8 cellular contexts compared by ENCODE assay signal in the genomic region with DNA sequence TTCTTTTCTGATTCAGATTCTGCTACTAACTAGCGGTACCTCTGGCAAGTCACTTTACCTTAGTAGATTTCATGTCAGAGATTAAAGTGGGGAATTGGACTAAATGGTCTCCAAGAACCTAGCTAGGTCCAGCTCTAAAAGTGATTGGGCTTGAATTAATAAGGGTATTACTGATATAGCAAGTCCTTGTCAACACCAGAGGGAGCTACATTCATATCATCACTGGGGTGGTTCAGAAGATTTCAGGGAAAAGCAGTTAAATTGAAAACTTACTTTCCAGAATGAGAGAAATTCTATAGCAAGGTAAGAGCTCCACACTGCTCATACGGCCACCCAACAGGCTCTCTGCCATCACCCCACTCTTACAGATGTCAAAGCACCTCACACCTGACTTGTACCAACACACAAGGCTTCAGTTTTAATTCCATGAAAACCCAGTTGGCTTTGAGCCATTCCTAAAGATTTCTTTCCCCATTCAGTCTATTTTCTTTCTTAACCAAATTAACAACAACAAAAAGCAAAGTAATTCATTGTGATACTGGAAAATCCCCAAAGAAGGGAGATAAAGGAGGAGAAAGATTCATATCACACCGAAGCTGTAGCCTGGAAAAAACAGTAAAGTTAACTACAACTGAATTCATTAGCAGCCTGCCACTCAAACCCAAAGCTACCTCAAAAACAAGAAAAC. TPM values are rescaled to one million over a fixed set of nuclear protein-coding genes. Genes with fewer than 3 reads are reported as not detected.
DNase-seq lines count a peak whose midpoint lies in the region; ATAC-seq and TF ChIP-seq lines count a peak whose summit lies in the region.

No MANE protein-coding gene starts in this region.

- no peak overlapping the region for H3K4me3 Mint-ChIP-seq in stimulated activated memory B cell treated with anti-CD40 and anti-IgM and Interleukin-4, amounts not matched to agents 10 μg/mL and 1 μg/mL and 100 μg/mL, for 72 hours

- no peak overlapping the region for H3K27ac Mint-ChIP-seq in stimulated activated memory B cell treated with anti-CD40 and anti-IgM and Interleukin-4, amounts not matched to agents 10 μg/mL and 1 μg/mL and 100 μg/mL, for 72 hours

- H3K4me3 ChIP-seq in heart left ventricle (no peak overlapping the region), Panc1 (ENCODE audit: low read depth in 2 of 2, low read length in 2 of 2) (no peak overlapping the region), fibroblast of pulmonary artery (replicated peaks; ENCODE audit: low read depth, low read length) (no peak overlapping the region)

- H3K4me1 Mint-ChIP-seq in stimulated activated memory B cell treated with anti-CD40 and anti-IgM and Interleukin-4, amounts not matched to agents 10 μg/mL and 1 μg/mL and 100 μg/mL, for 72 hours = peaks cover 7% of the 10 kb centered on the region

- no TSS peak for BruUV-seq in Panc1 (replicated peaks; lab: Mats Ljungman, UMichigan)

- no peak for DNase-seq in heart left ventricle
- no peak for DNase-seq in cardiac septum (ENCODE audit: low spot score)
- no peak for DNase-seq in Panc1 (ENCODE audit: low read depth, low spot score)
- DNase-seq in fibroblast of pulmonary artery (ENCODE audit: low read depth) = peak; percentile 85
- peak; percentile 29 for DNase-seq in smooth muscle cell of the brain vasculature (ENCODE audit: low read depth, low spot score)
- DNase-seq in stimulated activated CD8-positive, alpha-beta memory T cell treated with anti-CD3 and anti-CD28 coated beads, Interleukin-4, amount 100 ng/mL, for 48 hours = no peak

- peaks cover 49% of the 10 kb centered on the region for H3K36me3 Mint-ChIP-seq in stimulated activated memory B cell treated with anti-CD40 and anti-IgM and Interleukin-4, amounts not matched to agents 10 μg/mL and 1 μg/mL and 100 μg/mL, for 72 hours

- no peaks in the 10 kb centered on the region for H3K27me3 ChIP-seq in heart left ventricle
- no peaks in the 10 kb centered on the region for H3K27me3 ChIP-seq in Panc1 (ENCODE audit: control insufficient read depth, insufficient read depth, low read length)

- POLR2A ChIA-PET in Panc1 (lab: Charles Lee) = no interaction called here

- TF ChIP-seq CTCF in heart left ventricle (IDR thresholded peaks at IDR 0.05) = peak in 10 of 12 donors; percentile 16 to 56 (median 34)
- peak; percentile 66 for TF ChIP-seq CTCF in Panc1 (IDR thresholded peaks at IDR 0.05)
- peak; percentile 62 for TF ChIP-seq CTCF in fibroblast of pulmonary artery (IDR thresholded peaks at IDR 0.05; ENCODE audit: low read length, missing control alignments)

- H3K9me3 Mint-ChIP-seq in stimulated activated memory B cell treated with anti-CD40 and anti-IgM and Interleukin-4, amounts not matched to agents 10 μg/mL and 1 μg/mL and 100 μg/mL, for 72 hours = no peaks in the 10 kb centered on the region

- no peak for TF ChIP-seq POLR2A in heart left ventricle (IDR thresholded peaks at IDR 0.05)

- H3K27ac ChIP-seq in heart left ventricle (no peak overlapping the region), Panc1 (ENCODE audit: low read length) (peak overlapping the region; percentile 63)

- no peaks in the 10 kb centered on the region for H3K27me3 Mint-ChIP-seq in stimulated activated memory B cell treated with anti-CD40 and anti-IgM and Interleukin-4, amounts not matched to agents 10 μg/mL and 1 μg/mL and 100 μg/mL, for 72 hours

- in situ Hi-C loops in Panc1 (cut with HindIII; ENCODE audit: low pct_unique_long_range_greater_than_20kb, low sequenced_read_pairs) = no loop called here

- H3K4me1 ChIP-seq in heart left ventricle = peaks cover 0 to 15% (median 4%) of the 10 kb centered on the region in 12 donors
- peaks cover 43% of the 10 kb centered on the region for H3K4me1 ChIP-seq in Panc1 (ENCODE audit: control insufficient read depth, insufficient read depth, low read length)

- CTCF ChIA-PET in Panc1 (lab: Charles Lee) = interaction anchor here (0.5 to 1.3 kb wide), 5 partner anchors 56 to 230 kb away, joined by 3 to 5 read pairs (median 4); no protein-coding TSS in a partner anchor

- H3K9me3 ChIP-seq in heart left ventricle (no peaks in the 10 kb centered on the region), Panc1 (ENCODE audit: control insufficient read depth, insufficient read depth, low read depth, low read length) (peaks cover 2% of the 10 kb centered on the region; the same call in 1 of the 2 replicates)

- ATAC-seq in heart left ventricle (no peak), Panc1 (no peak; the same call in 1 of the 2 replicates), GM21619 (IDR thresholded peaks at IDR 0.05; ENCODE audit: unreplicated experiment) (no peak)
- ATAC-seq in stimulated activated memory B cell treated with anti-CD40 and anti-IgM and Interleukin-4, amounts not matched to agents 10 μg/mL and 1 μg/mL and 100 μg/mL, for 72 hours = no peak

- intact Hi-C loops in heart left ventricle (cut with DNase I) (loop anchor here in 7 of 10 donors (5.0 kb wide), 5 partner anchors 86 to 211 kb away; partner anchors contain the start of genes ANAPC16 (in 2 of the 7) and ASCC1 (in 2 of the 7)), cardiac septum (cut with DNase I) (no loop called here), Panc1 (cut with micrococcal nuclease; ENCODE audit: unreplicated experiment) (loop anchor here (10.0 kb wide), 1 partner anchor 78 kb away; no protein-coding TSS in a partner anchor)

- WGBS in heart left ventricle, 4 donors = 88 to 96% (median 93%) methylated on average over 3 of the region's 3 CpGs

- H3K36me3 ChIP-seq in heart left ventricle (peaks cover 0 to 23% (median 9%) of the 10 kb centered on the region in 9 donors), Panc1 (ENCODE audit: control insufficient read depth, insufficient read depth, low read length) (peaks cover 11% of the 10 kb centered on the region; the same call in 1 of the 2 replicates)

RNA-seq across cellular contexts. Expression of gene SPOCK2, which starts 38.0 kb away (rescaled TPM):
- total RNA-seq in heart left ventricle (10 to 100 TPM in 3 of 9 donors, 1 to 10 TPM in 6; 4.4 to 15.1 (median 6.9) TPM), cardiac septum (7.5 TPM), Panc1 (2021; ENCODE audit: unreplicated experiment) (4.8 TPM)
- polyA plus RNA-seq in heart left ventricle = 10 to 100 TPM; 11.2 to 16.6 TPM
- polyA plus RNA-seq in Panc1 (2012; ENCODE audit: insufficient read length) = 4.2 TPM

Comparison
In these comparisons a context has a peak if more than half of its experiments do, and no peak if none do; other contexts are left out.
1. DNase-seq: peak in fibroblast of pulmonary artery (single experiment) and smooth muscle cell of the brain vasculature (single experiment); none in heart left ventricle (0 of 5), cardiac septum (single experiment), Panc1 (single experiment) and stimulated activated CD8-positive, alpha-beta memory T cell treated with anti-CD3 and anti-CD28 coated beads, Interleukin-4, amount 100 ng/mL, for 48 hours (single experiment).
2. Peak in every context shown above with its lines, with median percentiles within 50 percentile points of each other: CTCF ChIP-seq.